In the genomic region with DNA sequence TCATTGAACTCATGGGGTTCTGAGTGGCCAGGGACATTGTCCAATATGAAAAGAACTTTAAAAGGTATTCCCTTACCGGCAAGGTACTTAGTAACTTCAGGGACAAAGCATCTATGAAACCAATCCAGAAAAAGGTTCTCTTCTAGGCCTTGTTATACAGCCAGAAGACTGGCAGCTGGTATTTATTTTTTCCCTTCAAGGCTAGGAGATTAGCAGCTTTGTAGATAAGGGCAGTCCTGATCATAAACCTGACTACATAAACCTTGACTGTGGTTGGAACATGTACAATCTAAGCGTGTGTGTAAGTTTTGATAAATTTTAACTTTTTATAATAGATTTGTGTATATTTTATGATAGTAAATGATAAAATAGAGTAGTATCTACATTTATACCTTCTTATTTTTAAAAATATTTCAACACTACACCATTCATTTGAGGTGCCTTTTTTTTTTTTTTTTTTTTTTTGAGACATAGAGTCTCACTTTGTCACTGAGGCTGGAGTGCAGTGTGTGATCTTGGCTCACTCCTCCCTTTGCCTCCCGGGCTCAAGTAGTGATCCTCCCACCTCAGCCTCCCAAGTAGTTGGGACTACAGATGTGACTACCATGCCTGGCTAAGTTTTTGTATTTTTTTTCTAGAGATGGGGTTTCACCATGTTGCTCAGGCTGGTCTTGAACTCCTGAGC, we compare ENCODE assay signal across 27 cellular contexts. TPM values are rescaled to one million over a fixed set of nuclear protein-coding genes. Genes with fewer than 3 reads are reported as not detected.
"Had no signal": no experiment of that assay in that cellular context is flagged by ENCODE, and none has a peak within 500 bp of the region (broad histone marks: within the 10 kb centered on the region; RNA-seq: fewer than 3 reads in every experiment).

No MANE protein-coding gene starts in this region.

- H3K4me1 ChIP-seq: breast epithelium, psoas muscle, tibial nerve had no signal

- DNase-seq: activated B cell treated with CpG ODN at 0.5 μM for 24 hours; activated CD4-positive, alpha-beta T cell treated with anti-CD3 and anti-CD28 coated beads for 36 hours; activated CD4-positive, alpha-beta T cell treated with anti-CD3 and anti-CD28 coated beads, Interleukin-2, amount 50 U/mL, for 4 hours; activated CD8-positive, alpha-beta memory T cell treated with anti-CD3 and anti-CD28 coated beads, Interleukin-2, amount 50 U/mL, for 48 hours; activated naive CD4-positive, alpha-beta T cell; activated T-cell treated with anti-CD3 and anti-CD28 coated beads, Interleukin-2, amount 50 U/mL, for 4 hours; adrenal gland; cerebellar nuclear complex; cortex of kidney; endodermal cell; immature natural killer cell; left ventricle myocardium superior; mammary epithelial cell; naive B cell; psoas muscle; right cardiac atrium; stimulated activated CD4-positive, alpha-beta T cell treated with anti-CD3 and anti-CD28 coated beads, Interleukin-2, amount 100 ng/mL, for 24 hours; stimulated activated naive CD8-positive, alpha-beta T cell treated with anti-CD3 and anti-CD28 coated beads, Interleukin-15, amount 100 ng/mL, for 72 hours; T1000 had no signal

- ATAC-seq: activated CD4-positive, alpha-beta T cell treated with anti-CD3 and anti-CD28 coated beads for 36 hours; activated T-cell treated with anti-CD3 and anti-CD28 coated beads, Interleukin-2, amount 50 U/mL, for 4 hours; left ventricle myocardium superior; psoas muscle; right cardiac atrium; stimulated activated effector memory CD8-positive, alpha-beta T cell treated with anti-CD3 and anti-CD28 coated beads, Interleukin-12 subunit alpha, Interleukin-12 subunit beta, amount 100 ng/mL, for 72 hours; stimulated activated naive CD8-positive, alpha-beta T cell treated with anti-CD3 and anti-CD28 coated beads, Interleukin-15, amount 100 ng/mL, for 72 hours had no signal

- H3K9me3 ChIP-seq: adrenal gland, breast epithelium, psoas muscle, tibial nerve had no signal

- H3K36me3 ChIP-seq: adrenal gland, breast epithelium, neural progenitor cell, tibial nerve had no signal

- H3K9me3 Mint-ChIP-seq: activated B cell treated with CpG ODN at 0.5 μM for 24 hours; activated T-cell treated with anti-CD3 and anti-CD28 coated beads, Interleukin-2, amount 50 U/mL, for 4 hours; activated T-helper 2 cell treated with anti-CD3 and anti-CD28 coated beads, Interferon-gamma antibody, Interleukin-2, Interleukin-4, amounts not matched to agents 10 μg/mL and 5 μg/mL and 100 μg/mL, durations not matched to agents 14 hours and 24 hours and 36 hours; endodermal cell; immature natural killer cell; neural progenitor cell; stimulated activated effector memory CD8-positive, alpha-beta T cell treated with anti-CD3 and anti-CD28 coated beads, Interleukin-12 subunit alpha, Interleukin-12 subunit beta, amount 100 ng/mL, for 72 hours; stimulated activated naive CD8-positive, alpha-beta T cell treated with anti-CD3 and anti-CD28 coated beads, Interleukin-15, amount 100 ng/mL, for 72 hours; T-helper 1 cell treated with Interleukin-12 subunit alpha and Interleukin-12 subunit beta and Interleukin-4 antibody, amounts not matched to agents 30 μg/mL and 1 μg/mL, for 36 hours had no signal

- H3K36me3 Mint-ChIP-seq: activated naive CD8-positive, alpha-beta T cell; naive B cell; stimulated activated effector memory CD8-positive, alpha-beta T cell treated with anti-CD3 and anti-CD28 coated beads, Interleukin-12 subunit alpha, Interleukin-12 subunit beta, amount 100 ng/mL, for 72 hours had no signal

- H3K4me3 Mint-ChIP-seq: activated B cell treated with CpG ODN at 0.5 μM for 24 hours; activated CD4-positive, alpha-beta T cell treated with anti-CD3 and anti-CD28 coated beads for 36 hours; activated naive CD8-positive, alpha-beta T cell; activated T-cell treated with anti-CD3 and anti-CD28 coated beads, Interleukin-2, amount 50 U/mL, for 4 hours; endodermal cell; immature natural killer cell; naive B cell; neural progenitor cell; stimulated activated effector memory CD8-positive, alpha-beta T cell treated with anti-CD3 and anti-CD28 coated beads, Interleukin-12 subunit alpha, Interleukin-12 subunit beta, amount 100 ng/mL, for 72 hours; stimulated activated naive CD8-positive, alpha-beta T cell treated with anti-CD3 and anti-CD28 coated beads, Interleukin-15, amount 100 ng/mL, for 72 hours; T-helper 1 cell treated with Interleukin-12 subunit alpha and Interleukin-12 subunit beta and Interleukin-4 antibody, amounts not matched to agents 30 μg/mL and 1 μg/mL, for 36 hours had no signal

- H3K4me3 ChIP-seq: adrenal gland, breast epithelium, neural progenitor cell, psoas muscle, tibial nerve had no signal

- H3K27ac Mint-ChIP-seq: activated B cell treated with CpG ODN at 0.5 μM for 24 hours; activated CD4-positive, alpha-beta T cell treated with anti-CD3 and anti-CD28 coated beads for 36 hours; activated naive CD8-positive, alpha-beta T cell; activated T-helper 2 cell treated with anti-CD3 and anti-CD28 coated beads, Interferon-gamma antibody, Interleukin-2, Interleukin-4, amounts not matched to agents 10 μg/mL and 5 μg/mL and 100 μg/mL, durations not matched to agents 14 hours and 24 hours and 36 hours; endodermal cell; immature natural killer cell; naive B cell; neural progenitor cell; stimulated activated effector memory CD8-positive, alpha-beta T cell treated with anti-CD3 and anti-CD28 coated beads, Interleukin-12 subunit alpha, Interleukin-12 subunit beta, amount 100 ng/mL, for 72 hours; stimulated activated naive CD8-positive, alpha-beta T cell treated with anti-CD3 and anti-CD28 coated beads, Interleukin-15, amount 100 ng/mL, for 72 hours; T-helper 1 cell treated with Interleukin-12 subunit alpha and Interleukin-12 subunit beta and Interleukin-4 antibody, amounts not matched to agents 30 μg/mL and 1 μg/mL, for 36 hours had no signal

- H3K27me3 Mint-ChIP-seq: activated B cell treated with CpG ODN at 0.5 μM for 24 hours; naive B cell; stimulated activated naive CD8-positive, alpha-beta T cell treated with anti-CD3 and anti-CD28 coated beads, Interleukin-15, amount 100 ng/mL, for 72 hours had no signal

- H3K4me1 Mint-ChIP-seq: activated B cell treated with CpG ODN at 0.5 μM for 24 hours; activated CD4-positive, alpha-beta T cell treated with anti-CD3 and anti-CD28 coated beads for 36 hours; endodermal cell; immature natural killer cell; naive B cell; stimulated activated effector memory CD8-positive, alpha-beta T cell treated with anti-CD3 and anti-CD28 coated beads, Interleukin-12 subunit alpha, Interleukin-12 subunit beta, amount 100 ng/mL, for 72 hours; stimulated activated naive CD8-positive, alpha-beta T cell treated with anti-CD3 and anti-CD28 coated beads, Interleukin-15, amount 100 ng/mL, for 72 hours had no signal

- H3K27ac ChIP-seq: adrenal gland, breast epithelium, neural progenitor cell, psoas muscle, tibial nerve had no signal

RNA-seq across cellular contexts. Expression of a gene that starts 24.5 kb away (rescaled TPM):
- total RNA-seq: activated B cell treated with CpG ODN at 0.5 μM for 24 hours; activated CD4-positive, alpha-beta T cell treated with anti-CD3 and anti-CD28 coated beads for 36 hours; activated CD8-positive, alpha-beta memory T cell treated with anti-CD3 and anti-CD28 coated beads for 36 hours; activated T-helper 2 cell treated with anti-CD3 and anti-CD28 coated beads, Interferon-gamma antibody, Interleukin-2, Interleukin-4, amounts not matched to agents 10 μg/mL and 5 μg/mL and 100 μg/mL, durations not matched to agents 14 hours and 24 hours and 36 hours had no signal
